Comparison of ENCODE assay signal across 33 cellular contexts in genomic region chr7:99730992-99731391, GRCh38. TPM values are rescaled to one million over a fixed set of nuclear protein-coding genes. Genes with fewer than 3 reads are reported as not detected.
"Had no signal": no experiment of that assay in that cellular context is flagged by ENCODE, and none has a peak within 500 bp of the region (broad histone marks: within the 10 kb centered on the region; RNA-seq: fewer than 3 reads in every experiment).

No MANE protein-coding gene starts in this region.

- H3K9me3 ChIP-seq: esophagus muscularis mucosa, gastrocnemius medialis had no signal

- H3K36me3 ChIP-seq: brain microvascular endothelial cell, esophagus muscularis mucosa, gastrocnemius medialis had no signal

- ATAC-seq: activated CD8-positive, alpha-beta T cell treated with anti-CD3 and anti-CD28 coated beads, Interleukin-2, amount 10 ng/mL, durations not matched to agents 7 days and 5 days; effector memory CD8-positive, alpha-beta T cell; foreskin keratinocyte; gastrocnemius medialis had no signal

- H3K27ac ChIP-seq: brain microvascular endothelial cell, esophagus muscularis mucosa, foreskin keratinocyte, gastrocnemius medialis had no signal

- H3K9me3 Mint-ChIP-seq: activated CD4-positive, alpha-beta memory T cell treated with anti-CD3 and anti-CD28 coated beads for 36 hours; activated CD4-positive, alpha-beta T cell treated with anti-CD3 and anti-CD28 coated beads, Interleukin-2, amount 10 ng/mL, durations not matched to agents 24 days and 14 days; effector memory CD8-positive, alpha-beta T cell had no signal

- H3K4me1 ChIP-seq: esophagus muscularis mucosa, gastrocnemius medialis had no signal

- H3K27ac Mint-ChIP-seq: activated CD4-positive, alpha-beta memory T cell treated with anti-CD3 and anti-CD28 coated beads for 36 hours; activated CD4-positive, alpha-beta T cell treated with anti-CD3 and anti-CD28 coated beads for 36 hours; activated CD4-positive, alpha-beta T cell treated with anti-CD3 and anti-CD28 coated beads, Interleukin-2, amount 10 ng/mL, durations not matched to agents 24 days and 14 days; activated CD8-positive, alpha-beta memory T cell treated with anti-CD3 and anti-CD28 coated beads, Interleukin-2, amount 10 ng/mL, durations not matched to agents 7 days and 5 days; activated CD8-positive, alpha-beta T cell treated with anti-CD3 and anti-CD28 coated beads, Interleukin-2, amount 10 ng/mL, durations not matched to agents 7 days and 5 days; activated naive CD8-positive, alpha-beta T cell; effector memory CD8-positive, alpha-beta T cell had no signal

- H3K27me3 ChIP-seq: brain microvascular endothelial cell, esophagus muscularis mucosa, foreskin keratinocyte, gastrocnemius medialis had no signal

- H3K4me3 Mint-ChIP-seq: activated CD4-positive, alpha-beta memory T cell treated with anti-CD3 and anti-CD28 coated beads for 36 hours; activated CD4-positive, alpha-beta T cell treated with anti-CD3 and anti-CD28 coated beads for 36 hours; activated CD4-positive, alpha-beta T cell treated with anti-CD3 and anti-CD28 coated beads, Interleukin-2, amount 10 ng/mL, durations not matched to agents 24 days and 14 days; activated CD8-positive, alpha-beta memory T cell treated with anti-CD3 and anti-CD28 coated beads, Interleukin-2, amount 10 ng/mL, durations not matched to agents 7 days and 5 days; activated CD8-positive, alpha-beta T cell treated with anti-CD3 and anti-CD28 coated beads, Interleukin-2, amount 10 ng/mL, durations not matched to agents 7 days and 5 days; activated naive CD8-positive, alpha-beta T cell; effector memory CD8-positive, alpha-beta T cell had no signal

- H3K4me1 Mint-ChIP-seq: activated CD4-positive, alpha-beta T cell treated with anti-CD3 and anti-CD28 coated beads, Interleukin-2, amount 10 ng/mL, durations not matched to agents 24 days and 14 days; activated CD8-positive, alpha-beta memory T cell treated with anti-CD3 and anti-CD28 coated beads, Interleukin-2, amount 10 ng/mL, durations not matched to agents 7 days and 5 days had no signal

- H3K4me3 ChIP-seq: esophagus muscularis mucosa, gastrocnemius medialis had no signal

- H3K36me3 Mint-ChIP-seq: activated CD4-positive, alpha-beta memory T cell treated with anti-CD3 and anti-CD28 coated beads for 36 hours; activated CD8-positive, alpha-beta memory T cell treated with anti-CD3 and anti-CD28 coated beads, Interleukin-2, amount 10 ng/mL, durations not matched to agents 7 days and 5 days had no signal

- DNase-seq: activated CD4-positive, alpha-beta memory T cell treated with anti-CD3 and anti-CD28 coated beads for 36 hours; activated CD4-positive, alpha-beta T cell treated with anti-CD3 and anti-CD28 coated beads, Interleukin-2, amount 10 ng/mL, durations not matched to agents 24 days and 14 days; activated CD4-positive, CD25-positive, alpha-beta regulatory T cell; activated CD4-positive, CD25-positive, alpha-beta regulatory T cell treated with anti-CD3 and anti-CD28 coated beads, Interleukin-2, amount 50 U/mL, for 72 hours; activated CD8-positive, alpha-beta memory T cell treated with anti-CD3 and anti-CD28 coated beads, Interleukin-2, amount 10 ng/mL, durations not matched to agents 7 days and 5 days; activated CD8-positive, alpha-beta memory T cell treated with anti-CD3 and anti-CD28 coated beads, Interleukin-2, amount 50 U/mL, for 4 hours; activated CD8-positive, alpha-beta T cell treated with anti-CD3 and anti-CD28 coated beads, Interleukin-2, amount 10 ng/mL, durations not matched to agents 7 days and 5 days; activated effector memory CD4-positive, alpha-beta T cell treated with Interleukin-2 at 50 U/mL for 16 hours; activated gamma-delta T cell treated with Interleukin-2 at 50 U/mL for 16 hours; activated naive CD4-positive, alpha-beta T cell treated with anti-CD3 and anti-CD28 coated beads, Interleukin-2, amount 50 U/mL, for 16 hours; activated naive CD4-positive, alpha-beta T cell treated with Interleukin-2 at 50 U/mL for 16 hours; activated T-cell treated with anti-CD3 and anti-CD28 coated beads, Interleukin-2, amount 50 U/mL, for 1 hour; activated T-cell treated with anti-CD3 and anti-CD28 coated beads, Interleukin-2, amount 50 U/mL, for 48 hours; amniotic stem cell; anterior cingulate cortex; brain microvascular endothelial cell; caudate nucleus; cortex of kidney; dermis blood vessel endothelial cell; effector CD4-positive, alpha-beta T cell; effector memory CD8-positive, alpha-beta T cell; erythroblast; foreskin keratinocyte; gastrocnemius medialis; glutamatergic neuron; T-helper 2 cell had no signal

- H3K27me3 Mint-ChIP-seq: activated CD4-positive, alpha-beta memory T cell treated with anti-CD3 and anti-CD28 coated beads for 36 hours; activated CD4-positive, alpha-beta T cell treated with anti-CD3 and anti-CD28 coated beads, Interleukin-2, amount 10 ng/mL, durations not matched to agents 24 days and 14 days; activated CD8-positive, alpha-beta memory T cell treated with anti-CD3 and anti-CD28 coated beads, Interleukin-2, amount 10 ng/mL, durations not matched to agents 7 days and 5 days; activated naive CD8-positive, alpha-beta T cell; effector memory CD8-positive, alpha-beta T cell had no signal

RNA-seq across cellular contexts. Expression of gene CYP3A7, which starts 4.0 kb away (rescaled TPM):
- total RNA-seq: activated CD4-positive, alpha-beta memory T cell treated with anti-CD3 and anti-CD28 coated beads for 36 hours; activated CD4-positive, alpha-beta T cell treated with anti-CD3 and anti-CD28 coated beads for 36 hours; activated CD4-positive, alpha-beta T cell treated with anti-CD3 and anti-CD28 coated beads, Interleukin-2, amount 10 ng/mL, durations not matched to agents 24 days and 14 days; activated CD8-positive, alpha-beta memory T cell treated with anti-CD3 and anti-CD28 coated beads for 36 hours; activated CD8-positive, alpha-beta memory T cell treated with anti-CD3 and anti-CD28 coated beads, Interleukin-2, amount 10 ng/mL, durations not matched to agents 7 days and 5 days; activated CD8-positive, alpha-beta T cell treated with anti-CD3 and anti-CD28 coated beads, Interleukin-2, amount 10 ng/mL, durations not matched to agents 7 days and 5 days; astrocyte; chondrocyte; dermis blood vessel endothelial cell; foreskin keratinocyte; T-helper 1 cell treated with Interleukin-12 subunit alpha and Interleukin-12 subunit beta and Interleukin-4 antibody, amounts not matched to agents 30 ng/mL and 1 ng/mL, for 36 hours had no signal
- polyA plus RNA-seq: foreskin keratinocyte had no signal

RNA-seq across cellular contexts. Expression of gene CYP3A5, which starts 51.2 kb away (rescaled TPM):
- total RNA-seq: activated CD4-positive, alpha-beta memory T cell treated with anti-CD3 and anti-CD28 coated beads for 36 hours; activated CD4-positive, alpha-beta T cell treated with anti-CD3 and anti-CD28 coated beads for 36 hours; activated CD4-positive, alpha-beta T cell treated with anti-CD3 and anti-CD28 coated beads, Interleukin-2, amount 10 ng/mL, durations not matched to agents 24 days and 14 days; activated CD8-positive, alpha-beta memory T cell treated with anti-CD3 and anti-CD28 coated beads, Interleukin-2, amount 10 ng/mL, durations not matched to agents 7 days and 5 days; activated CD8-positive, alpha-beta T cell treated with anti-CD3 and anti-CD28 coated beads, Interleukin-2, amount 10 ng/mL, durations not matched to agents 7 days and 5 days; chondrocyte; dermis blood vessel endothelial cell; T-helper 1 cell treated with Interleukin-12 subunit alpha and Interleukin-12 subunit beta and Interleukin-4 antibody, amounts not matched to agents 30 ng/mL and 1 ng/mL, for 36 hours had no signal

RNA-seq across cellular contexts. Expression of gene CYP3A4, which starts 53.0 kb away (rescaled TPM):
- total RNA-seq: activated CD4-positive, alpha-beta memory T cell treated with anti-CD3 and anti-CD28 coated beads for 36 hours; activated CD4-positive, alpha-beta T cell treated with anti-CD3 and anti-CD28 coated beads for 36 hours; activated CD4-positive, alpha-beta T cell treated with anti-CD3 and anti-CD28 coated beads, Interleukin-2, amount 10 ng/mL, durations not matched to agents 24 days and 14 days; activated CD8-positive, alpha-beta memory T cell treated with anti-CD3 and anti-CD28 coated beads for 36 hours; activated CD8-positive, alpha-beta memory T cell treated with anti-CD3 and anti-CD28 coated beads, Interleukin-2, amount 10 ng/mL, durations not matched to agents 7 days and 5 days; activated CD8-positive, alpha-beta T cell treated with anti-CD3 and anti-CD28 coated beads, Interleukin-2, amount 10 ng/mL, durations not matched to agents 7 days and 5 days; astrocyte; chondrocyte; dermis blood vessel endothelial cell; esophagus muscularis mucosa; foreskin keratinocyte; T-helper 1 cell treated with Interleukin-12 subunit alpha and Interleukin-12 subunit beta and Interleukin-4 antibody, amounts not matched to agents 30 ng/mL and 1 ng/mL, for 36 hours had no signal
- polyA plus RNA-seq: foreskin keratinocyte had no signal
